In genomic region chr13:45974500-45974899, GRCh38 we compare ENCODE assay signal across 12 cellular contexts.
DNase-seq lines count a peak whose midpoint lies in the region; ATAC-seq and TF ChIP-seq lines count a peak whose summit lies in the region.
"Had no signal": no experiment of that assay in that cellular context is flagged by ENCODE, and none has a peak within 500 bp of the region (broad histone marks: within the 10 kb centered on the region; RNA-seq: fewer than 3 reads in every experiment).

No MANE protein-coding gene starts in this region.

- no peak for TF ChIP-seq POLR2A in stomach (IDR thresholded peaks at IDR 0.05)

- ATAC-seq in GM21717 (IDR thresholded peaks at IDR 0.05; ENCODE audit: unreplicated experiment), result no peak
- ATAC-seq: CD8-positive, alpha-beta T cell had no signal

- TF ChIP-seq EP300 in stomach (IDR thresholded peaks at IDR 0.05), result no peak

- H3K4me3 ChIP-seq in epithelial cell of esophagus (ENCODE audit: low read length) (no peak overlapping the region), stomach (no peak overlapping the region)
- H3K4me3 ChIP-seq: BLaER1 treated with 17β-estradiol and CSF1 and Interleukin-3, amounts not matched to agents 10 nM and 100 nM; GM23248; HAP-1 had no signal

- no peak for TF ChIP-seq CTCF in RWPE1 (conservative IDR thresholded peaks at IDR 0.05; ENCODE audit: low read depth)
- TF ChIP-seq CTCF in epithelial cell of esophagus (IDR thresholded peaks at IDR 0.05; ENCODE audit: insufficient read depth, low read depth, low read length, missing control alignments), result no peak
- TF ChIP-seq CTCF in stomach (IDR thresholded peaks at IDR 0.05), result no peak

- whole genome bisulfite sequencing in stomach, 5 donors, result 95 to 100% (median 98%) methylated on average over 2 of the region's 2 CpGs

- peaks cover 12 to 95% (median 84%) of the 10 kb centered on the region in 4 donors for H3K36me3 ChIP-seq in stomach

- H3K27me3 ChIP-seq in stomach, result no peaks in the 10 kb centered on the region
- H3K27me3 ChIP-seq: BLaER1 treated with 17β-estradiol and CSF1 and Interleukin-3, amounts not matched to agents 10 nM and 100 nM had no signal

- intact Hi-C loops in stomach (cut with DNase I; ENCODE audit: low total_unique reads), result no loop called here

- CTCF ChIA-PET in RWPE1 (lab: Yijun Ruan, JAX), result no interaction called here

- DNase-seq in M059J (ENCODE audit: low read depth) (peak; percentile 30), RWPE1 (ENCODE audit: low spot score) (peak; percentile 4), epithelial cell of esophagus (ENCODE audit: low read depth) (peak; percentile 49), stomach (no peak)
- no peak for DNase-seq in activated CD4-positive, alpha-beta T cell treated with anti-CD3 and anti-CD28 coated beads, Interleukin-2, amount 50 U/mL, for 4 hours
- DNase-seq: Calu3; CD8-positive, alpha-beta T cell; DMS79 treated with DMSO at 0.1 percent for 48 hours; GM23248 had no signal

- H3K4me1 ChIP-seq in stomach, result no peaks in the 10 kb centered on the region
- H3K4me1 ChIP-seq: BLaER1 treated with 17β-estradiol and CSF1 and Interleukin-3, amounts not matched to agents 10 nM and 100 nM; HAP-1 had no signal

- POLR2A ChIA-PET in RWPE1 (lab: Yijun Ruan, JAX; ENCODE audit: low non-redundant PET), result no interaction called here

- H3K9me3 ChIP-seq in stomach, result no peaks in the 10 kb centered on the region
- H3K9me3 ChIP-seq: BLaER1 treated with 17β-estradiol and CSF1 and Interleukin-3, amounts not matched to agents 10 nM and 100 nM; HAP-1 had no signal

- H3K27ac ChIP-seq in RWPE1 (no peak overlapping the region), stomach (no peak overlapping the region)
- H3K27ac ChIP-seq: BLaER1 treated with 17β-estradiol and CSF1 and Interleukin-3, amounts not matched to agents 10 nM and 100 nM; GM23248 had no signal

Comparison
In these comparisons a context has a peak if more than half of its experiments do, and no peak if none do; other contexts are left out.
1. DNase-seq: peak in M059J (single experiment), RWPE1 (single experiment) and epithelial cell of esophagus (single experiment); none in activated CD4-positive, alpha-beta T cell treated with anti-CD3 and anti-CD28 coated beads, Interleukin-2, amount 50 U/mL, for 4 hours (0 of 2) and stomach (single experiment).